ENCODE assay signal across 25 cellular contexts in genomic region chr5:1431896-1432295, GRCh38. TPM values are rescaled to one million over a fixed set of nuclear protein-coding genes. Genes with fewer than 3 reads are reported as not detected.
"Had no signal": no experiment of that assay in that cellular context is flagged by ENCODE, and none has a peak within 500 bp of the region (broad histone marks: within the 10 kb centered on the region; RNA-seq: fewer than 3 reads in every experiment).

No MANE protein-coding gene starts in this region.

- H3K4me3 Mint-ChIP-seq: naive thymus-derived CD8-positive, alpha-beta T cell; neural progenitor cell had no signal

- H3K4me1 Mint-ChIP-seq: naive thymus-derived CD8-positive, alpha-beta T cell had no signal

- H3K27ac ChIP-seq: dorsolateral prefrontal cortex, gastrocnemius medialis, heart right ventricle, neural progenitor cell, pancreas, stomach, thoracic aorta, transverse colon, uterus had no signal

- H3K36me3 ChIP-seq: gastrocnemius medialis, heart right ventricle, neural progenitor cell, pancreas, stomach, thoracic aorta, transverse colon, uterus had no signal

- H3K4me3 ChIP-seq: dorsolateral prefrontal cortex, gastrocnemius medialis, heart right ventricle, mucosa of descending colon, neural progenitor cell, pancreas, stomach, thoracic aorta, transverse colon, uterus had no signal

- H3K4me1 ChIP-seq: gastrocnemius medialis, heart right ventricle, neural progenitor cell, pancreas, stomach, transverse colon, uterus had no signal

- H3K9me3 ChIP-seq: pancreas had no signal

- H3K36me3 Mint-ChIP-seq: neural progenitor cell had no signal

- DNase-seq: cortex of kidney; effector CD8-positive, alpha-beta T cell; gastrocnemius medialis; heart right ventricle; hypothalamus; mammary epithelial cell; nucleus accumbens; right cardiac atrium; stimulated activated CD4-positive, alpha-beta T cell treated with anti-CD3 and anti-CD28 coated beads, Interleukin-15, amount 100 ng/mL, for 24 hours; stimulated activated CD4-positive, alpha-beta T cell treated with anti-CD3 and anti-CD28 coated beads, Interleukin-1b, Interleukin-23, amount 100 ng/mL, for 48 hours; stimulated activated naive CD4-positive, alpha-beta T cell; substantia nigra; transverse colon; uterus had no signal

- H3K27me3 ChIP-seq: gastrocnemius medialis, neural progenitor cell, pancreas, stomach, transverse colon, uterus had no signal

- ATAC-seq: gastrocnemius medialis; left lobe of liver; mucosa of descending colon; naive thymus-derived CD8-positive, alpha-beta T cell; pancreas had no signal

- H3K27ac Mint-ChIP-seq: naive thymus-derived CD8-positive, alpha-beta T cell; neural progenitor cell; progenitor cell of endocrine pancreas had no signal

RNA-seq across cellular contexts. Expression of gene SLC6A3, which starts 13.3 kb away (rescaled TPM):
- total RNA-seq: fibroblast of lung, gastrocnemius medialis, left lobe of liver, lower leg skin, mammary epithelial cell, mucosa of descending colon, pancreas, progenitor cell of endocrine pancreas, right cardiac atrium, stomach, transverse colon had no signal
- polyA plus RNA-seq: fibroblast of lung, mammary epithelial cell, pancreas, right cardiac atrium had no signal
